Comparison of ENCODE assay signal across 9 cellular contexts in genomic region chr19:16540948-16541347, GRCh38. TPM values are rescaled to one million over a fixed set of nuclear protein-coding genes. Genes with fewer than 3 reads are reported as not detected.
DNase-seq lines count a peak whose midpoint lies in the region; ATAC-seq and TF ChIP-seq lines count a peak whose summit lies in the region.
"Had no signal": no experiment of that assay in that cellular context is flagged by ENCODE, and none has a peak within 500 bp of the region (broad histone marks: within the 10 kb centered on the region; RNA-seq: fewer than 3 reads in every experiment).

No MANE protein-coding gene starts in this region.

- in situ Hi-C loops in astrocyte of the cerebellum (cut with HindIII; ENCODE audit: low sequenced_read_pairs), result no loop called here

- H3K9me3 Mint-ChIP-seq in activated naive CD4-positive, alpha-beta T cell treated with anti-CD3 and anti-CD28 coated beads for 36 hours, result no peaks in the 10 kb centered on the region
- no peaks in the 10 kb centered on the region for H3K9me3 Mint-ChIP-seq in type B pancreatic cell

- TF ChIP-seq CTCF in astrocyte of the cerebellum (IDR thresholded peaks at IDR 0.05; ENCODE audit: low read depth, low read length, missing control alignments), result no peak
- no peak for TF ChIP-seq CTCF in lower lobe of right lung (IDR thresholded peaks at IDR 0.05)
- no peak for TF ChIP-seq CTCF in type B pancreatic cell (conservative IDR thresholded peaks at IDR 0.05)

- no peak for DNase-seq in activated naive CD4-positive, alpha-beta T cell treated with anti-CD3 and anti-CD28 coated beads for 36 hours
- DNase-seq in activated naive CD4-positive, alpha-beta T cell treated with anti-CD3 and anti-CD28 coated beads, Interleukin-2, amount 50 U/mL, for 16 hours, result no peak
- DNase-seq in astrocyte of the cerebellum (ENCODE audit: low read depth) (no peak), lower lobe of right lung (no peak), type B pancreatic cell (ENCODE audit: extremely low spot score, unreplicated experiment) (no peak), SW480 (ENCODE audit: low spot score) (no peak), mesenteric fat pad (ENCODE audit: low spot score) (no peak), ureter (ENCODE audit: low spot score) (no peak)

- peaks cover 60% of the 10 kb centered on the region for H3K4me1 Mint-ChIP-seq in activated naive CD4-positive, alpha-beta T cell treated with anti-CD3 and anti-CD28 coated beads for 36 hours (ENCODE audit: low read depth)
- peaks cover 20% of the 10 kb centered on the region for H3K4me1 Mint-ChIP-seq in type B pancreatic cell (ENCODE audit: unreplicated experiment)

- peak overlapping the region; percentile 95 for H3K4me3 Mint-ChIP-seq in activated naive CD4-positive, alpha-beta T cell treated with anti-CD3 and anti-CD28 coated beads for 36 hours
- H3K4me3 Mint-ChIP-seq in type B pancreatic cell, result peak overlapping the region; percentile 92

- H3K4me3 ChIP-seq in astrocyte of the cerebellum (ENCODE audit: low read depth, low read length), result peak overlapping the region; percentile 94
- peak overlapping the region; percentile 99 for H3K4me3 ChIP-seq in lower lobe of right lung

- H3K27ac Mint-ChIP-seq in activated naive CD4-positive, alpha-beta T cell treated with anti-CD3 and anti-CD28 coated beads for 36 hours, result peak overlapping the region; percentile 78
- peak overlapping the region; percentile 82 for H3K27ac Mint-ChIP-seq in type B pancreatic cell

- H3K36me3 ChIP-seq in lower lobe of right lung, result peaks cover 39% of the 10 kb centered on the region

- ATAC-seq in lower lobe of right lung, result no peak

- CTCF ChIA-PET in activated naive CD4-positive, alpha-beta T cell treated with anti-CD3 and anti-CD28 coated beads for 36 hours (lab: Charles Lee), result interaction anchor here (1.2 kb wide), 1 partner anchor 78 kb away, joined by 3 read pairs; no protein-coding TSS in a partner anchor

- H3K36me3 Mint-ChIP-seq in activated naive CD4-positive, alpha-beta T cell treated with anti-CD3 and anti-CD28 coated beads for 36 hours (ENCODE audit: low read depth), result peaks cover 46% of the 10 kb centered on the region
- peaks cover 23% of the 10 kb centered on the region for H3K36me3 Mint-ChIP-seq in type B pancreatic cell

- H3K27me3 ChIP-seq in lower lobe of right lung (ENCODE audit: low read depth), result no peaks in the 10 kb centered on the region

- H3K4me1 ChIP-seq in lower lobe of right lung, result peaks cover 36% of the 10 kb centered on the region

- no peaks in the 10 kb centered on the region for H3K9me3 ChIP-seq in lower lobe of right lung

- H3K27ac ChIP-seq in lower lobe of right lung, result no peak overlapping the region

- intact Hi-C loops in activated naive CD4-positive, alpha-beta T cell treated with anti-CD3 and anti-CD28 coated beads for 36 hours (cut with micrococcal nuclease), result no loop called here
- intact Hi-C loops in lower lobe of right lung (cut with DNase I), result no loop called here

- H3K27me3 Mint-ChIP-seq in activated naive CD4-positive, alpha-beta T cell treated with anti-CD3 and anti-CD28 coated beads for 36 hours (ENCODE audit: low read depth), result no peaks in the 10 kb centered on the region
- no peaks in the 10 kb centered on the region for H3K27me3 Mint-ChIP-seq in type B pancreatic cell

RNA-seq across cellular contexts. Expression of gene CHERP, which starts 1.3 kb away (rescaled TPM):
- total RNA-seq in activated naive CD4-positive, alpha-beta T cell treated with anti-CD3 and anti-CD28 coated beads for 36 hours, result 10 to 100 TPM; 54.4 to 54.7 TPM
- 35.4 TPM for total RNA-seq in lower lobe of right lung
- total RNA-seq in type B pancreatic cell (ENCODE audit: low replicate concordance), result 61.0 and 70.8 TPM in 2 replicates
- 34.3 TPM for total RNA-seq in mesenteric fat pad
- 56.9 TPM for total RNA-seq in ureter

RNA-seq across cellular contexts. Expression of gene SLC35E1, which starts 31.3 kb away (rescaled TPM):
- total RNA-seq in activated naive CD4-positive, alpha-beta T cell treated with anti-CD3 and anti-CD28 coated beads for 36 hours, result 10 to 100 TPM; 21.7 to 22.1 TPM
- total RNA-seq in lower lobe of right lung, result 47.3 TPM
- total RNA-seq in type B pancreatic cell (ENCODE audit: low replicate concordance), result 44.5 and 52.7 TPM in 2 replicates
- 48.7 TPM for total RNA-seq in mesenteric fat pad
- 62.3 TPM for total RNA-seq in ureter

RNA-seq across cellular contexts. Expression of gene C19orf44, which starts 44.8 kb away (rescaled TPM):
- 1 to 10 TPM; 2.1 to 2.6 TPM for total RNA-seq in activated naive CD4-positive, alpha-beta T cell treated with anti-CD3 and anti-CD28 coated beads for 36 hours
- total RNA-seq in lower lobe of right lung (6.6 TPM), type B pancreatic cell (ENCODE audit: low replicate concordance) (4.3 and 8.5 TPM in 2 replicates), mesenteric fat pad (3.2 TPM), ureter (5.2 TPM)

RNA-seq across cellular contexts. Expression of gene CALR3, which starts 45.0 kb away (rescaled TPM):
- not detected for total RNA-seq in activated naive CD4-positive, alpha-beta T cell treated with anti-CD3 and anti-CD28 coated beads for 36 hours
- total RNA-seq in lower lobe of right lung (not detected), type B pancreatic cell (ENCODE audit: low replicate concordance) (not detected in 2 replicates), mesenteric fat pad (not detected), ureter (not detected)
- total RNA-seq: T-helper 2 cell treated with Interferon-gamma antibody and Interleukin-4, amounts not matched to agents 100 ng/mL and 5 ng/mL, for 36 hours had no signal
